1 cellular context compared by ENCODE assay signal in the genomic region with DNA sequence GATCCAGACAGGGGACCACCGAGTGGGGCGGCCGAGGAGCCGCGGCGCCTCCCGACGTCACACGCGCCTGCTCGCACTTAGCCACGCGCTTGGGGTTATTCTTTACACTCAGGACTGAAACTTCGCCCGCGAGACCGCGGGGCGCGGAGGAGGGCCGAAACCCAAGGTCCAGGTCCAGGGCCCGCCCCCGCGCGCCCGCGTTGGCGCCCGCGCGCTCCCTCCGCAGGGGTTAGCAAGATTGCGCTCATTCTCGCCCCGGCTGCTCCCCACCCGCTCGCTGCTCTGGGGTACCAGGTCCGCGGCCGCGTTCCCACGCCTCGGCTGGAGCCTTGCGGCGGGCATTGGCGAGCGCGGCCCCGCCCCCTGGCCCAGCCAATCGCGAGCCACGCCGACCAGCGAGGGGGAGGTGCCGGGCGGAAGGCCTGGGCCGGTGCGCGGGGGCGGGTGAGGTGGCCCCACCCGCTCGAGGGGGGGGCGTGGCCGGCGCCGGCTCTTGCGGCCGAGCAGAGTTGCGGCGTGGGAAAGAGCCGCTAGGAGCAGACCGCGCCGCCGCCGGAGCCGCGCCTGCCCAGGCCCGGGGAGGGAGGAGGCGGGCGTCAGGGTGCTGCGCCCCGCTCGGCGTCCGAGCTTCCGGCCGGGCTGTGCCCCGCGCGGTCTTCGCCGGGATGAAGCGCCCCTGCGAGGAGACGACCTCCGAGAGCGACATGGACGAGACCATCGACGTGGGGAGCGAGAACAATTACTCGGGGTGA.
TF ChIP-seq lines count a peak whose summit lies in the region.

A gene (plus strand): TSS at position 521 of the 752 bp plus-strand sequence. CDS start 145 bp downstream, at position 666.

TF ChIP-seq in HepG2, 621 proteins besides CTCF, POLR2A, EP300 and RAD21 (continued from another document and continues in another):
- TF ChIP-seq, protein P1, sequence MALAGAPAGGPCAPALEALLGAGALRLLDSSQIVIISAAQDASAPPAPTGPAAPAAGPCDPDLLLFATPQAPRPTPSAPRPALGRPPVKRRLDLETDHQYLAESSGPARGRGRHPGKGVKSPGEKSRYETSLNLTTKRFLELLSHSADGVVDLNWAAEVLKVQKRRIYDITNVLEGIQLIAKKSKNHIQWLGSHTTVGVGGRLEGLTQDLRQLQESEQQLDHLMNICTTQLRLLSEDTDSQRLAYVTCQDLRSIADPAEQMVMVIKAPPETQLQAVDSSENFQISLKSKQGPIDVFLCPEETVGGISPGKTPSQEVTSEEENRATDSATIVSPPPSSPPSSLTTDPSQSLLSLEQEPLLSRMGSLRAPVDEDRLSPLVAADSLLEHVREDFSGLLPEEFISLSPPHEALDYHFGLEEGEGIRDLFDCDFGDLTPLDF (CRISPR knock-in tag; IDR thresholded peaks at IDR 0.05) = peak; percentile 41; the same call in 1 of the 2 replicates
- TF ChIP-seq STAG1 (CRISPR knock-in tag; IDR thresholded peaks at IDR 0.05) = no peak
- TF ChIP-seq, protein P2, sequence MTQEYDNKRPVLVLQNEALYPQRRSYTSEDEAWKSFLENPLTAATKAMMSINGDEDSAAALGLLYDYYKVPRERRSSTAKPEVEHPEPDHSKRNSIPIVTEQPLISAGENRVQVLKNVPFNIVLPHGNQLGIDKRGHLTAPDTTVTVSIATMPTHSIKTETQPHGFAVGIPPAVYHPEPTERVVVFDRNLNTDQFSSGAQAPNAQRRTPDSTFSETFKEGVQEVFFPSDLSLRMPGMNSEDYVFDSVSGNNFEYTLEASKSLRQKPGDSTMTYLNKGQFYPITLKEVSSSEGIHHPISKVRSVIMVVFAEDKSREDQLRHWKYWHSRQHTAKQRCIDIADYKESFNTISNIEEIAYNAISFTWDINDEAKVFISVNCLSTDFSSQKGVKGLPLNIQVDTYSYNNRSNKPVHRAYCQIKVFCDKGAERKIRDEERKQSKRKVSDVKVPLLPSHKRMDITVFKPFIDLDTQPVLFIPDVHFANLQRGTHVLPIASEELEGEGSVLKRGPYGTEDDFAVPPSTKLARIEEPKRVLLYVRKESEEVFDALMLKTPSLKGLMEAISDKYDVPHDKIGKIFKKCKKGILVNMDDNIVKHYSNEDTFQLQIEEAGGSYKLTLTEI (CRISPR knock-in tag; conservative IDR thresholded peaks at IDR 0.05) = no peak
- no peak for TF ChIP-seq TRIM24 (CRISPR knock-in tag; IDR thresholded peaks at IDR 0.05)
- peak; percentile 46; the same call in 1 of the 2 replicates for TF ChIP-seq ZNF558 (CRISPR knock-in tag; IDR thresholded peaks at IDR 0.05; ENCODE audit: borderline replicate concordance)
- TF ChIP-seq NCOA2 (CRISPR knock-in tag; IDR thresholded peaks at IDR 0.05) = no peak
- no peak; the same call in 1 of the 2 replicates for TF ChIP-seq ZNF121 (CRISPR knock-in tag; IDR thresholded peaks at IDR 0.05)
- no peak for TF ChIP-seq MAF1 (CRISPR knock-in tag; IDR thresholded peaks at IDR 0.05; ENCODE audit: borderline replicate concordance)
- TF ChIP-seq SAFB2 (CRISPR knock-in tag; IDR thresholded peaks at IDR 0.05; ENCODE audit: borderline replicate concordance, low read depth) = peak; percentile 86
- peak; percentile 94 for TF ChIP-seq PHF21A (CRISPR knock-in tag; IDR thresholded peaks at IDR 0.05)
- TF ChIP-seq, protein P3, sequence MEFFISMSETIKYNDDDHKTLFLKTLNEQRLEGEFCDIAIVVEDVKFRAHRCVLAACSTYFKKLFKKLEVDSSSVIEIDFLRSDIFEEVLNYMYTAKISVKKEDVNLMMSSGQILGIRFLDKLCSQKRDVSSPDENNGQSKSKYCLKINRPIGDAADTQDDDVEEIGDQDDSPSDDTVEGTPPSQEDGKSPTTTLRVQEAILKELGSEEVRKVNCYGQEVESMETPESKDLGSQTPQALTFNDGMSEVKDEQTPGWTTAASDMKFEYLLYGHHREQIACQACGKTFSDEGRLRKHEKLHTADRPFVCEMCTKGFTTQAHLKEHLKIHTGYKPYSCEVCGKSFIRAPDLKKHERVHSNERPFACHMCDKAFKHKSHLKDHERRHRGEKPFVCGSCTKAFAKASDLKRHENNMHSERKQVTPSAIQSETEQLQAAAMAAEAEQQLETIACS (CRISPR knock-in tag; IDR thresholded peaks at IDR 0.05) = peak; percentile 57; the same call in 1 of the 2 replicates
- TF ChIP-seq MYC (CRISPR knock-in tag; IDR thresholded peaks at IDR 0.05; ENCODE audit: borderline replicate concordance) = peak; percentile 70
- TF ChIP-seq ARNT2 (CRISPR knock-in tag; IDR thresholded peaks at IDR 0.05; ENCODE audit: low read depth) = peak; percentile 87; the same call in 1 of the 2 replicates
- no peak; the same call in 1 of the 2 replicates for TF ChIP-seq HDAC2 (CRISPR knock-in tag; IDR thresholded peaks at IDR 0.05)
- TF ChIP-seq, protein P4, sequence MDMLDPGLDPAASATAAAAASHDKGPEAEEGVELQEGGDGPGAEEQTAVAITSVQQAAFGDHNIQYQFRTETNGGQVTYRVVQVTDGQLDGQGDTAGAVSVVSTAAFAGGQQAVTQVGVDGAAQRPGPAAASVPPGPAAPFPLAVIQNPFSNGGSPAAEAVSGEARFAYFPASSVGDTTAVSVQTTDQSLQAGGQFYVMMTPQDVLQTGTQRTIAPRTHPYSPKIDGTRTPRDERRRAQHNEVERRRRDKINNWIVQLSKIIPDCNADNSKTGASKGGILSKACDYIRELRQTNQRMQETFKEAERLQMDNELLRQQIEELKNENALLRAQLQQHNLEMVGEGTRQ (IDR thresholded peaks at IDR 0.05; ENCODE audit: low read depth, low read length) = no peak
- TF ChIP-seq, protein P4 (CRISPR knock-in tag; IDR thresholded peaks at IDR 0.05; ENCODE audit: borderline replicate concordance) = no peak
- TF ChIP-seq ZNF781 (CRISPR knock-in tag; IDR thresholded peaks at IDR 0.05; ENCODE audit: borderline replicate concordance, not compliant biosample characterization) = no peak
- TF ChIP-seq ZNF225 (CRISPR knock-in tag; IDR thresholded peaks at IDR 0.05) = no peak; the same call in 1 of the 2 replicates
- no peak; the same call in 1 of the 2 replicates for TF ChIP-seq ZNF772 (CRISPR knock-in tag; IDR thresholded peaks at IDR 0.05)
- no peak for TF ChIP-seq ZFP36 (IDR thresholded peaks at IDR 0.05; ENCODE audit: borderline replicate concordance, low read depth, low read length, partially characterized antibody)
- peak; percentile 46 for TF ChIP-seq TBL1XR1 (IDR thresholded peaks at IDR 0.05; ENCODE audit: borderline replicate concordance, low read length, partially characterized antibody)
- no peak for TF ChIP-seq NFE2L2 (IDR thresholded peaks at IDR 0.05; ENCODE audit: low read length)
- TF ChIP-seq ZFX (CRISPR knock-in tag; IDR thresholded peaks at IDR 0.05; ENCODE audit: low read depth) = peak; percentile 79
- peak; percentile 78 for TF ChIP-seq RNF2 (conservative IDR thresholded peaks at IDR 0.05; ENCODE audit: low read depth)
- TF ChIP-seq, protein P5, sequence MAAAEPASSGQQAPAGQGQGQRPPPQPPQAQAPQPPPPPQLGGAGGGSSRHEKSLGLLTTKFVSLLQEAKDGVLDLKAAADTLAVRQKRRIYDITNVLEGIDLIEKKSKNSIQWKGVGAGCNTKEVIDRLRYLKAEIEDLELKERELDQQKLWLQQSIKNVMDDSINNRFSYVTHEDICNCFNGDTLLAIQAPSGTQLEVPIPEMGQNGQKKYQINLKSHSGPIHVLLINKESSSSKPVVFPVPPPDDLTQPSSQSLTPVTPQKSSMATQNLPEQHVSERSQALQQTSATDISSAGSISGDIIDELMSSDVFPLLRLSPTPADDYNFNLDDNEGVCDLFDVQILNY (CRISPR knock-in tag; conservative IDR thresholded peaks at IDR 0.05) = no peak
- TF ChIP-seq, protein P6, sequence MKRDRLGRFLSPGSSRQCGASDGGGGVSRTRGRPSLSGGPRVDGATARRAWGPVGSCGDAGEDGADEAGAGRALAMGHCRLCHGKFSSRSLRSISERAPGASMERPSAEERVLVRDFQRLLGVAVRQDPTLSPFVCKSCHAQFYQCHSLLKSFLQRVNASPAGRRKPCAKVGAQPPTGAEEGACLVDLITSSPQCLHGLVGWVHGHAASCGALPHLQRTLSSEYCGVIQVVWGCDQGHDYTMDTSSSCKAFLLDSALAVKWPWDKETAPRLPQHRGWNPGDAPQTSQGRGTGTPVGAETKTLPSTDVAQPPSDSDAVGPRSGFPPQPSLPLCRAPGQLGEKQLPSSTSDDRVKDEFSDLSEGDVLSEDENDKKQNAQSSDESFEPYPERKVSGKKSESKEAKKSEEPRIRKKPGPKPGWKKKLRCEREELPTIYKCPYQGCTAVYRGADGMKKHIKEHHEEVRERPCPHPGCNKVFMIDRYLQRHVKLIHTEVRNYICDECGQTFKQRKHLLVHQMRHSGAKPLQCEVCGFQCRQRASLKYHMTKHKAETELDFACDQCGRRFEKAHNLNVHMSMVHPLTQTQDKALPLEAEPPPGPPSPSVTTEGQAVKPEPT (CRISPR knock-in tag; IDR thresholded peaks at IDR 0.05; ENCODE audit: low read depth) = 0 out of 2 replicates have a peak, but pooled peaks have one; percentile 19
- no peak for TF ChIP-seq ATM (IDR thresholded peaks at IDR 0.05; ENCODE audit: borderline replicate concordance)
- no peak for TF ChIP-seq MATR3 (CRISPR knock-in tag; IDR thresholded peaks at IDR 0.05)
- TF ChIP-seq SOX5 (CRISPR knock-in tag; IDR thresholded peaks at IDR 0.05; ENCODE audit: borderline replicate concordance) = no peak
- TF ChIP-seq MBD4 (IDR thresholded peaks at IDR 0.05; ENCODE audit: borderline replicate concordance, low read length) = no peak
- peak; percentile 90 for TF ChIP-seq ZMYM4 (CRISPR knock-in tag; IDR thresholded peaks at IDR 0.05)
- 0 out of 2 replicates have a peak, but pooled peaks have one; percentile 32 for TF ChIP-seq MED13 (CRISPR knock-in tag; IDR thresholded peaks at IDR 0.05)
- TF ChIP-seq, protein P7, sequence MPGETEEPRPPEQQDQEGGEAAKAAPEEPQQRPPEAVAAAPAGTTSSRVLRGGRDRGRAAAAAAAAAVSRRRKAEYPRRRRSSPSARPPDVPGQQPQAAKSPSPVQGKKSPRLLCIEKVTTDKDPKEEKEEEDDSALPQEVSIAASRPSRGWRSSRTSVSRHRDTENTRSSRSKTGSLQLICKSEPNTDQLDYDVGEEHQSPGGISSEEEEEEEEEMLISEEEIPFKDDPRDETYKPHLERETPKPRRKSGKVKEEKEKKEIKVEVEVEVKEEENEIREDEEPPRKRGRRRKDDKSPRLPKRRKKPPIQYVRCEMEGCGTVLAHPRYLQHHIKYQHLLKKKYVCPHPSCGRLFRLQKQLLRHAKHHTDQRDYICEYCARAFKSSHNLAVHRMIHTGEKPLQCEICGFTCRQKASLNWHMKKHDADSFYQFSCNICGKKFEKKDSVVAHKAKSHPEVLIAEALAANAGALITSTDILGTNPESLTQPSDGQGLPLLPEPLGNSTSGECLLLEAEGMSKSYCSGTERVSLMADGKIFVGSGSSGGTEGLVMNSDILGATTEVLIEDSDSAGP (CRISPR knock-in tag; IDR thresholded peaks at IDR 0.05; ENCODE audit: borderline replicate concordance) = peak; percentile 50; the same call in 1 of the 2 replicates
- no peak for TF ChIP-seq RFX1 (IDR thresholded peaks at IDR 0.05)
- no peak for TF ChIP-seq ZKSCAN8 (CRISPR knock-in tag; IDR thresholded peaks at IDR 0.05; ENCODE audit: borderline replicate concordance)
- TF ChIP-seq, protein P8, sequence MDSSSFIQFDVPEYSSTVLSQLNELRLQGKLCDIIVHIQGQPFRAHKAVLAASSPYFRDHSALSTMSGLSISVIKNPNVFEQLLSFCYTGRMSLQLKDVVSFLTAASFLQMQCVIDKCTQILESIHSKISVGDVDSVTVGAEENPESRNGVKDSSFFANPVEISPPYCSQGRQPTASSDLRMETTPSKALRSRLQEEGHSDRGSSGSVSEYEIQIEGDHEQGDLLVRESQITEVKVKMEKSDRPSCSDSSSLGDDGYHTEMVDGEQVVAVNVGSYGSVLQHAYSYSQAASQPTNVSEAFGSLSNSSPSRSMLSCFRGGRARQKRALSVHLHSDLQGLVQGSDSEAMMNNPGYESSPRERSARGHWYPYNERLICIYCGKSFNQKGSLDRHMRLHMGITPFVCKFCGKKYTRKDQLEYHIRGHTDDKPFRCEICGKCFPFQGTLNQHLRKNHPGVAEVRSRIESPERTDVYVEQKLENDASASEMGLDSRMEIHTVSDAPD (CRISPR knock-in tag; IDR thresholded peaks at IDR 0.05) = no peak
- no peak; the same call in 1 of the 2 replicates for TF ChIP-seq GPN1 (CRISPR knock-in tag; IDR thresholded peaks at IDR 0.05; ENCODE audit: borderline replicate concordance)
- TF ChIP-seq CBX2 (IDR thresholded peaks at IDR 0.05; ENCODE audit: low read depth, low read length) = no peak
- peak; percentile 96 for TF ChIP-seq CBX2 (CRISPR knock-in tag; IDR thresholded peaks at IDR 0.05; ENCODE audit: low read depth)
- TF ChIP-seq MAZ (IDR thresholded peaks at IDR 0.05; ENCODE audit: borderline replicate concordance, low read depth, low read length) = peak; percentile 93
- TF ChIP-seq MAZ (CRISPR knock-in tag; IDR thresholded peaks at IDR 0.05; ENCODE audit: low read depth) = peak; percentile 96
- no peak for TF ChIP-seq ZNF224 (CRISPR knock-in tag; IDR thresholded peaks at IDR 0.05)
